In genomic region chr22:24157783-24158170, GRCh38 we compare ENCODE assay signal across 1 cellular context.
TF ChIP-seq lines count a peak whose summit lies in the region.

No MANE protein-coding gene starts in this region.

TF ChIP-seq in H1, 55 proteins besides CTCF, POLR2A, EP300 and RAD21 (continued from another document):
- TF ChIP-seq RFX5 (IDR thresholded peaks at IDR 0.05; ENCODE audit: borderline replicate concordance, low read depth, low read length): no peak
- TF ChIP-seq CREB1 (IDR thresholded peaks at IDR 0.05): no peak
- TF ChIP-seq CHD2 (IDR thresholded peaks at IDR 0.05; ENCODE audit: low read length): no peak
